19 cellular contexts compared by ENCODE assay signal in genomic region chr17:73588291-73589095, GRCh38. TPM values are rescaled to one million over a fixed set of nuclear protein-coding genes. Genes with fewer than 3 reads are reported as not detected.
A peak's percentile ranks its signal among the peaks of the same experiment; 100 is the strongest.
DNase-seq lines count a peak whose midpoint lies in the region; ATAC-seq, FAIRE-seq and TF ChIP-seq lines count a peak whose summit lies in the region.
"Had no signal": no experiment of that assay in that cellular context is flagged by ENCODE, and none has a peak within 500 bp of the region (broad histone marks: within the 10 kb centered on the region; RNA-seq: fewer than 3 reads in every experiment).

No MANE protein-coding gene starts in this region.

- H3K27ac Mint-ChIP-seq in endothelial cell (ENCODE audit: unreplicated experiment): no peak overlapping the region
- H3K27ac Mint-ChIP-seq: activated CD4-positive, alpha-beta memory T cell treated with anti-CD3 and anti-CD28 coated beads for 36 hours; activated T-helper 1 cell treated with anti-CD3 and anti-CD28 coated beads, Interleukin-12 subunit alpha, Interleukin-12 subunit beta, Interleukin-2, Interleukin-4 antibody, amounts not matched to agents 30 ng/mL and 10 ng/mL and 1 ng/mL, durations not matched to agents 14 hours and 24 hours and 36 hours; mesothelial cell of epicardium had no signal

- DNase-seq in Right ventricle myocardium inferior (ENCODE audit: missing footprints) (peak; percentile 51), left ventricle myocardium inferior (no peak), NCI-H524 (lab: John Stamatoyannopoulos, UW) (peak; percentile 99 to 100), bronchial epithelial cell (ENCODE audit: low read depth) (peak; percentile 25), activated T-cell treated with anti-CD3 and anti-CD28 coated beads for 4 hours (no peak), spleen (no peak), endothelial cell (ENCODE audit: low spot score) (no peak)
- DNase-seq: activated CD4-positive, alpha-beta memory T cell treated with anti-CD3 and anti-CD28 coated beads for 36 hours; adrenal gland; effector CD4-positive, alpha-beta T cell; kidney; nucleus accumbens; OCI-M1; testis had no signal

- TF ChIP-seq POLR2A in spleen (IDR thresholded peaks at IDR 0.05): no peak

- H3K36me3 ChIP-seq in left ventricle myocardium inferior (no peaks in the 10 kb centered on the region), bronchial epithelial cell (ENCODE audit: control insufficient read depth, insufficient read depth, low read length) (no peaks in the 10 kb centered on the region), spleen (no peaks in the 10 kb centered on the region)
- H3K36me3 ChIP-seq: adrenal gland had no signal

- H3K4me3 ChIP-seq in left ventricle myocardium inferior (no peak overlapping the region), bronchial epithelial cell (ENCODE audit: low read depth, low read length) (no peak overlapping the region), spleen (no peak overlapping the region)
- H3K4me3 ChIP-seq: adrenal gland, hepatocyte, testis had no signal

- ATAC-seq in Right ventricle myocardium inferior: no peak
- no peak for ATAC-seq in GM21526 (IDR thresholded peaks at IDR 0.05; ENCODE audit: low FRiP score, unreplicated experiment)

- peaks cover 6% of the 10 kb centered on the region for H3K27me3 Mint-ChIP-seq in endothelial cell (ENCODE audit: unreplicated experiment)
- H3K27me3 Mint-ChIP-seq: activated CD4-positive, alpha-beta memory T cell treated with anti-CD3 and anti-CD28 coated beads for 36 hours; central memory CD8-positive, alpha-beta T cell had no signal

- no peaks in the 10 kb centered on the region for H3K9me3 ChIP-seq in left ventricle myocardium inferior (replicated peaks)
- no peaks in the 10 kb centered on the region for H3K9me3 ChIP-seq in spleen
- H3K9me3 ChIP-seq: adrenal gland, testis had no signal

- peaks cover 6% of the 10 kb centered on the region for H3K4me1 Mint-ChIP-seq in endothelial cell (ENCODE audit: unreplicated experiment)

- FAIRE-seq in bronchial epithelial cell (lab: Jason Lieb, UNC): no peak
- FAIRE-seq: kidney had no signal

- H3K4me1 ChIP-seq in left ventricle myocardium inferior: peaks cover 14% of the 10 kb centered on the region
- H3K4me1 ChIP-seq in spleen: peaks cover 36 to 87% (median 58%) of the 10 kb centered on the region in 6 donors
- H3K4me1 ChIP-seq: adrenal gland, testis had no signal

- H3K9me3 Mint-ChIP-seq in endothelial cell (ENCODE audit: unreplicated experiment): no peaks in the 10 kb centered on the region
- H3K9me3 Mint-ChIP-seq: activated CD4-positive, alpha-beta memory T cell treated with anti-CD3 and anti-CD28 coated beads for 36 hours; activated T-helper 1 cell treated with anti-CD3 and anti-CD28 coated beads, Interleukin-12 subunit alpha, Interleukin-12 subunit beta, Interleukin-2, Interleukin-4 antibody, amounts not matched to agents 30 ng/mL and 10 ng/mL and 1 ng/mL, durations not matched to agents 14 hours and 24 hours and 36 hours; central memory CD8-positive, alpha-beta T cell; mesothelial cell of epicardium had no signal

- no peaks in the 10 kb centered on the region for H3K36me3 Mint-ChIP-seq in endothelial cell (ENCODE audit: low read depth, unreplicated experiment)
- H3K36me3 Mint-ChIP-seq: activated CD4-positive, alpha-beta memory T cell treated with anti-CD3 and anti-CD28 coated beads for 36 hours; mesothelial cell of epicardium had no signal

- 84 to 88% (median 87%) methylated on average over 20 to 23 of the region's 23 CpGs for WGBS in spleen, 5 donors

- intact Hi-C loops in Right ventricle myocardium inferior (cut with DNase I) (no loop called here), left ventricle myocardium inferior (cut with micrococcal nuclease) (no loop called here), spleen (cut with DNase I; ENCODE audit: low total_unique reads) (no loop called here)

- H3K27me3 ChIP-seq in left ventricle myocardium inferior (ENCODE audit: low read depth): peaks cover 24% of the 10 kb centered on the region
- no peaks in the 10 kb centered on the region for H3K27me3 ChIP-seq in bronchial epithelial cell (ENCODE audit: control insufficient read depth, insufficient read depth, low read length)
- H3K27me3 ChIP-seq in spleen (replicated peaks in 1 of 7): peaks cover 0 to 13% (median 0%) of the 10 kb centered on the region in 7 donors
- H3K27me3 ChIP-seq: adrenal gland, testis had no signal

- H3K27ac ChIP-seq in left ventricle myocardium inferior (replicated peaks) (no peak overlapping the region), spleen (peak overlapping the region in 4 of 8 donors; percentile 28 to 86 (median 58))
- H3K27ac ChIP-seq: adrenal gland, hepatocyte, testis had no signal

- no peak overlapping the region for H3K4me3 Mint-ChIP-seq in endothelial cell (ENCODE audit: unreplicated experiment)
- H3K4me3 Mint-ChIP-seq: activated CD4-positive, alpha-beta memory T cell treated with anti-CD3 and anti-CD28 coated beads for 36 hours; activated T-helper 1 cell treated with anti-CD3 and anti-CD28 coated beads, Interleukin-12 subunit alpha, Interleukin-12 subunit beta, Interleukin-2, Interleukin-4 antibody, amounts not matched to agents 30 ng/mL and 10 ng/mL and 1 ng/mL, durations not matched to agents 14 hours and 24 hours and 36 hours; central memory CD8-positive, alpha-beta T cell; mesothelial cell of epicardium had no signal

- TF ChIP-seq CTCF in left ventricle myocardium inferior (IDR thresholded peaks at IDR 0.05; ENCODE audit: borderline replicate concordance) (no peak), bronchial epithelial cell (IDR thresholded peaks at IDR 0.05; ENCODE audit: insufficient read depth, low read length, severe bottlenecking) (no peak), spleen (IDR thresholded peaks at IDR 0.05 in 8 of 11, conservative IDR thresholded peaks at IDR 0.05 in 3 of 11) (no peak), endothelial cell (IDR thresholded peaks at IDR 0.05; ENCODE audit: unreplicated experiment) (no peak)

RNA-seq across cellular contexts. Expression of gene SDK2, which starts 55.8 kb away (rescaled TPM):
- total RNA-seq in Right ventricle myocardium inferior: 1.6 TPM
- total RNA-seq in left ventricle myocardium inferior: 2.2 TPM
- 2.1 and 5.5 TPM in 2 replicates for total RNA-seq in bronchial epithelial cell
- 10 to 100 TPM in 5 of 7 donors, 1 to 10 TPM in 2; 9.2 to 16.5 (median 10.8) TPM for total RNA-seq in spleen
- polyA plus RNA-seq in spleen: under 1 TPM; 0.86 to 1.00 (median 0.96) TPM
- 2.4 TPM for total RNA-seq in endothelial cell (ENCODE audit: unreplicated experiment)

Comparison
In these comparisons a context has a peak if more than half of its experiments do, and no peak if none do; other contexts are left out.
1. DNase-seq: peak in Right ventricle myocardium inferior (single experiment), NCI-H524 (2 of 2) and bronchial epithelial cell (single experiment); none in left ventricle myocardium inferior (single experiment), activated T-cell treated with anti-CD3 and anti-CD28 coated beads for 4 hours (single experiment), spleen (single experiment) and endothelial cell (single experiment).